In genomic region chr9:114343471-114344187, GRCh38 we compare ENCODE assay signal across 16 cellular contexts. TPM values are rescaled to one million over a fixed set of nuclear protein-coding genes. Genes with fewer than 3 reads are reported as not detected.
DNase-seq lines count a peak whose midpoint lies in the region; ATAC-seq and TF ChIP-seq lines count a peak whose summit lies in the region.
"Had no signal": no experiment of that assay in that cellular context is flagged by ENCODE, and none has a peak within 500 bp of the region (broad histone marks: within the 10 kb centered on the region; RNA-seq: fewer than 3 reads in every experiment).

No MANE protein-coding gene starts in this region.

- intact Hi-C loops in CD4-positive, alpha-beta memory T cell (cut with micrococcal nuclease), result loop anchor here (10.0 kb wide), 1 partner anchor 251 kb away; no protein-coding TSS in a partner anchor
- intact Hi-C loops in natural killer cell (cut with micrococcal nuclease), result no loop called here

- H3K9me3 ChIP-seq in CD4-positive, alpha-beta memory T cell (ENCODE audit: control insufficient read depth in 1 of 2, low read length in 2 of 2), result no peaks in the 10 kb centered on the region
- H3K9me3 ChIP-seq in RWPE2 (ENCODE audit: severe bottlenecking), result no peaks in the 10 kb centered on the region
- no peaks in the 10 kb centered on the region for H3K9me3 ChIP-seq in effector memory CD4-positive, alpha-beta T cell (ENCODE audit: control insufficient read depth, low read length)
- H3K9me3 ChIP-seq: left lung had no signal

- H3K4me3 Mint-ChIP-seq in CD4-positive, alpha-beta memory T cell, result no peak overlapping the region
- H3K4me3 Mint-ChIP-seq in natural killer cell, result no peak overlapping the region
- H3K4me3 Mint-ChIP-seq: nephron had no signal

- H3K9me3 Mint-ChIP-seq in CD4-positive, alpha-beta memory T cell, result no peaks in the 10 kb centered on the region
- no peaks in the 10 kb centered on the region for H3K9me3 Mint-ChIP-seq in natural killer cell
- H3K9me3 Mint-ChIP-seq: nephron had no signal

- peaks cover 3% of the 10 kb centered on the region for H3K4me1 ChIP-seq in CD4-positive, alpha-beta memory T cell (ENCODE audit: insufficient read depth, low read length)
- peaks cover 10% of the 10 kb centered on the region for H3K4me1 ChIP-seq in RWPE2 (ENCODE audit: insufficient read depth, poor library complexity, severe bottlenecking)
- H3K4me1 ChIP-seq in effector memory CD4-positive, alpha-beta T cell (ENCODE audit: control insufficient read depth, insufficient read depth, low read length, poor library complexity, severe bottlenecking), result no peaks in the 10 kb centered on the region

- no peak for TF ChIP-seq CTCF in RWPE2 (IDR thresholded peaks at IDR 0.05; ENCODE audit: poor library complexity, severe bottlenecking)
- no peak for TF ChIP-seq CTCF in natural killer cell (IDR thresholded peaks at IDR 0.05)

- DNase-seq in CD4-positive, alpha-beta memory T cell, result no peak
- DNase-seq in RWPE2 (ENCODE audit: low spot score) (no peak), natural killer cell (no peak), OCI-M1 (lab: John Stamatoyannopoulos, UW) (no peak)
- no peak for DNase-seq in effector memory CD4-positive, alpha-beta T cell
- DNase-seq in NK-92 treated with Interleukin-12 subunit alpha and Interleukin-12 subunit beta, amount 100 ng/mL, for 24 hours (lab: John Stamatoyannopoulos, UW), result no peak
- DNase-seq: activated effector memory CD4-positive, alpha-beta T cell treated with anti-CD3 and anti-CD28 coated beads, Interleukin-2, amount 50 U/mL, for 16 hours; C1 segment of cervical spinal cord; left lung; NCI-H1092; NCI-H345; retina; stimulated activated CD4-positive, alpha-beta T cell treated with anti-CD3 and anti-CD28 coated beads, Interleukin-2, amount 100 ng/mL, for 24 hours had no signal

- no peak overlapping the region for H3K4me3 ChIP-seq in CD4-positive, alpha-beta memory T cell (ENCODE audit: low read length in 2 of 2)
- no peak overlapping the region for H3K4me3 ChIP-seq in RWPE2 (ENCODE audit: severe bottlenecking)
- no peak overlapping the region for H3K4me3 ChIP-seq in effector memory CD4-positive, alpha-beta T cell (ENCODE audit: insufficient read depth, low read depth, low read length, poor library complexity, severe bottlenecking)
- H3K4me3 ChIP-seq: left lung had no signal

- peak overlapping the region; percentile 15 to 77 (median 69) for H3K27ac Mint-ChIP-seq in CD4-positive, alpha-beta memory T cell
- peak overlapping the region; percentile 77 to 84 for H3K27ac Mint-ChIP-seq in natural killer cell
- H3K27ac Mint-ChIP-seq: nephron had no signal

- no peak overlapping the region for H3K27ac ChIP-seq in CD4-positive, alpha-beta memory T cell (ENCODE audit: low read depth, low read length)
- no peak overlapping the region for H3K27ac ChIP-seq in RWPE2 (ENCODE audit: poor library complexity, severe bottlenecking)
- H3K27ac ChIP-seq in effector memory CD4-positive, alpha-beta T cell (ENCODE audit: insufficient read depth, low read length, poor library complexity, severe bottlenecking), result peak overlapping the region; percentile 18
- H3K27ac ChIP-seq: left lung had no signal

- POLR2A ChIA-PET in CD4-positive, alpha-beta memory T cell (lab: Charles Lee; ENCODE audit: partially characterized antibody), result interaction anchor here (0.8 to 37.6 kb wide), 6 partner anchors 9 to 50 kb away, joined by 3 to 1614 read pairs (median 12); partner anchors contain the start of gene AKNA

- peaks cover 9 to 39% (median 19%) of the 10 kb centered on the region in 4 donors for H3K4me1 Mint-ChIP-seq in CD4-positive, alpha-beta memory T cell
- H3K4me1 Mint-ChIP-seq in natural killer cell, result peaks cover 40 to 59% of the 10 kb centered on the region in 2 donors
- H3K4me1 Mint-ChIP-seq: nephron had no signal

- no peaks in the 10 kb centered on the region for H3K27me3 Mint-ChIP-seq in CD4-positive, alpha-beta memory T cell
- H3K27me3 Mint-ChIP-seq in natural killer cell (ENCODE audit: low read depth in 2 of 2), result no peaks in the 10 kb centered on the region

- peak; percentile 50; the same call in 2 of the 3 replicates for ATAC-seq in RWPE2 (ENCODE audit: low read depth)
- no peak for ATAC-seq in natural killer cell
- no peak for ATAC-seq in GM19463 (IDR thresholded peaks at IDR 0.05; ENCODE audit: unreplicated experiment)
- ATAC-seq: left lung had no signal

- H3K36me3 ChIP-seq in CD4-positive, alpha-beta memory T cell (ENCODE audit: insufficient read depth, low read length), result peaks cover 93% of the 10 kb centered on the region
- peaks cover 27% of the 10 kb centered on the region for H3K36me3 ChIP-seq in RWPE2 (ENCODE audit: low read depth)
- peaks cover 97% of the 10 kb centered on the region for H3K36me3 ChIP-seq in effector memory CD4-positive, alpha-beta T cell (ENCODE audit: control insufficient read depth, insufficient read depth, low read length)

- CTCF ChIA-PET in CD4-positive, alpha-beta memory T cell (lab: Charles Lee; ENCODE audit: partially characterized antibody), result interaction anchor here (1.4 kb wide), 1 partner anchor 10 kb away, joined by 3 read pairs; no protein-coding TSS in a partner anchor

- no peaks in the 10 kb centered on the region for H3K27me3 ChIP-seq in CD4-positive, alpha-beta memory T cell (ENCODE audit: insufficient read depth, low read length)
- no peaks in the 10 kb centered on the region for H3K27me3 ChIP-seq in RWPE2 (ENCODE audit: insufficient read depth, poor library complexity, severe bottlenecking)
- H3K27me3 ChIP-seq in effector memory CD4-positive, alpha-beta T cell (replicated peaks; ENCODE audit: control insufficient read depth, insufficient read depth, low read length, poor library complexity, severe bottlenecking), result no peaks in the 10 kb centered on the region
- H3K27me3 ChIP-seq: left lung had no signal

- H3K36me3 Mint-ChIP-seq in CD4-positive, alpha-beta memory T cell, result peaks cover 86 to 92% of the 10 kb centered on the region in 2 donors
- H3K36me3 Mint-ChIP-seq in natural killer cell, result peaks cover 38% of the 10 kb centered on the region

RNA-seq across cellular contexts. Expression of gene ORM2, which starts 14.0 kb away (rescaled TPM):
- total RNA-seq in CD4-positive, alpha-beta memory T cell, result not detected
- not detected for polyA plus RNA-seq in CD4-positive, alpha-beta memory T cell
- total RNA-seq in natural killer cell, result not detected
- total RNA-seq: ureter had no signal

RNA-seq across cellular contexts. Expression of gene ORM1, which starts 20.7 kb away (rescaled TPM):
- not detected for total RNA-seq in CD4-positive, alpha-beta memory T cell
- polyA plus RNA-seq in CD4-positive, alpha-beta memory T cell, result not detected
- under 1 TPM in 1 of 3 donors, not detected in 2; 1.00 TPM for total RNA-seq in natural killer cell

RNA-seq across cellular contexts. Expression of gene AKNA, which starts 44.2 kb away (rescaled TPM):
- 100 to 1,000 TPM; 374 to 375 TPM for total RNA-seq in CD4-positive, alpha-beta memory T cell
- polyA plus RNA-seq in CD4-positive, alpha-beta memory T cell, result 10 to 100 TPM in 1 of 2 donors, 1 to 10 TPM in 1; 1.9 to 35.6 TPM
- total RNA-seq in natural killer cell, result 100 to 1,000 TPM; 577 to 743 (median 676) TPM
